8 cellular contexts compared by ENCODE assay signal in genomic region chr1:37752583-37753471, GRCh38. TPM values are rescaled to one million over a fixed set of nuclear protein-coding genes. Genes with fewer than 3 reads are reported as not detected.
DNase-seq lines count a peak whose midpoint lies in the region; ATAC-seq, FAIRE-seq and TF ChIP-seq lines count a peak whose summit lies in the region.

No MANE protein-coding gene starts in this region.

- no peak overlapping the region for H3K4me3 ChIP-seq in foreskin fibroblast (ENCODE audit: low read depth in 1 of 2, low read length in 2 of 2)
- H3K4me3 ChIP-seq in parathyroid adenoma (ENCODE audit: low read depth, low read length) = no peak overlapping the region

- H3K79me2 ChIP-seq in parathyroid adenoma = no peaks in the 10 kb centered on the region

- H3K9me3 ChIP-seq in parathyroid adenoma (ENCODE audit: control insufficient read depth, low read length) = no peaks in the 10 kb centered on the region

- ATAC-seq in WTC11 (peak; percentile 73), GM19397 (IDR thresholded peaks at IDR 0.05; ENCODE audit: unreplicated experiment) (no peak)

- peaks cover 2% of the 10 kb centered on the region for H3K4me1 ChIP-seq in parathyroid adenoma

- peak overlapping the region; percentile 81 for H3K4me3 Mint-ChIP-seq in Calu3 (ENCODE audit: low read depth, unreplicated experiment)
- peak overlapping the region; percentile 24; the same call in 1 of the 2 replicates for H3K4me3 Mint-ChIP-seq in HFFc6
- peak overlapping the region; percentile 73 for H3K4me3 Mint-ChIP-seq in WTC11

- H3K27ac Mint-ChIP-seq in Calu3 (ENCODE audit: unreplicated experiment) (peak overlapping the region; percentile 50), HFFc6 (no peak overlapping the region), WTC11 (no peak overlapping the region)

- POLR2A ChIA-PET in WTC11 (lab: Charles Lee) = no interaction called here

- TF ChIP-seq CTCF in Calu3 (IDR thresholded peaks at IDR 0.05; ENCODE audit: unreplicated experiment) (no peak), HFFc6 (IDR thresholded peaks at IDR 0.05) (no peak), WTC11 (IDR thresholded peaks at IDR 0.05) (no peak), foreskin fibroblast (IDR thresholded peaks at IDR 0.05; ENCODE audit: low read depth, low read length) (no peak), parathyroid adenoma (IDR thresholded peaks at IDR 0.05) (no peak)

- H3K36me3 Mint-ChIP-seq in Calu3 (ENCODE audit: insufficient read depth, unreplicated experiment) (peaks cover 22% of the 10 kb centered on the region), HFFc6 (ENCODE audit: low read depth) (no peaks in the 10 kb centered on the region), WTC11 (no peaks in the 10 kb centered on the region)

- H3K36me3 ChIP-seq in parathyroid adenoma (ENCODE audit: control insufficient read depth, insufficient read depth, low read length) = no peaks in the 10 kb centered on the region

- H3K4me1 Mint-ChIP-seq in Calu3 (ENCODE audit: low read depth, unreplicated experiment) = no peaks in the 10 kb centered on the region
- no peaks in the 10 kb centered on the region for H3K4me1 Mint-ChIP-seq in HFFc6 (ENCODE audit: low read depth)
- peaks cover 2% of the 10 kb centered on the region; the same call in 1 of the 2 replicates for H3K4me1 Mint-ChIP-seq in WTC11

- H3K9me3 Mint-ChIP-seq in Calu3 (ENCODE audit: low read depth, unreplicated experiment) = no peaks in the 10 kb centered on the region
- no peaks in the 10 kb centered on the region for H3K9me3 Mint-ChIP-seq in HFFc6
- H3K9me3 Mint-ChIP-seq in WTC11 = no peaks in the 10 kb centered on the region

- no peak for FAIRE-seq in RCC 7860 (lab: Jason Lieb, UNC)

- CTCF ChIA-PET in Calu3 (lab: Charles Lee) (no interaction called here), WTC11 (lab: Charles Lee) (no interaction called here)

- H3K9ac ChIP-seq in parathyroid adenoma = no peak overlapping the region

- peak overlapping the region; percentile 73 for H2AFZ ChIP-seq in parathyroid adenoma

- no TSS peak for BruUV-seq in Calu3 (replicated peaks; lab: Mats Ljungman, UMichigan)

- H3K27ac ChIP-seq in parathyroid adenoma = no peak overlapping the region

- H3K27me3 ChIP-seq in parathyroid adenoma (ENCODE audit: control insufficient read depth, insufficient read depth, low read length) = no peaks in the 10 kb centered on the region

- intact Hi-C loops in Calu3 (cut with micrococcal nuclease; ENCODE audit: unreplicated experiment) = no loop called here

- peak overlapping the region; percentile 44 for H3K4me2 ChIP-seq in parathyroid adenoma (ENCODE audit: low read length)

- H3K27me3 Mint-ChIP-seq in Calu3 (ENCODE audit: unreplicated experiment) = no peaks in the 10 kb centered on the region
- peaks cover 35% of the 10 kb centered on the region for H3K27me3 Mint-ChIP-seq in HFFc6 (ENCODE audit: insufficient read depth)
- peaks cover 34% of the 10 kb centered on the region for H3K27me3 Mint-ChIP-seq in WTC11 (ENCODE audit: low read depth)

- DNase-seq in Calu3 (peak; percentile 74), HFFc6 (no peak), WTC11 (ENCODE audit: low spot score) (peak; percentile 62), foreskin fibroblast (peak; percentile 10 to 39), RCC 7860 (ENCODE audit: low spot score) (no peak), NCI-H187 treated with DMSO at 0.1 percent for 48 hours (lab: John Stamatoyannopoulos, UW) (no peak)

TF ChIP-seq in WTC11, 78 proteins besides CTCF, POLR2A, EP300 and RAD21 (continues in another document):
- TF ChIP-seq, protein P1, sequence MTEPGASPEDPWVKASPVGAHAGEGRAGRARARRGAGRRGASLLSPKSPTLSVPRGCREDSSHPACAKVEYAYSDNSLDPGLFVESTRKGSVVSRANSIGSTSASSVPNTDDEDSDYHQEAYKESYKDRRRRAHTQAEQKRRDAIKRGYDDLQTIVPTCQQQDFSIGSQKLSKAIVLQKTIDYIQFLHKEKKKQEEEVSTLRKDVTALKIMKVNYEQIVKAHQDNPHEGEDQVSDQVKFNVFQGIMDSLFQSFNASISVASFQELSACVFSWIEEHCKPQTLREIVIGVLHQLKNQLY (CRISPR knock-in tag; IDR thresholded peaks at IDR 0.05) = no peak
- TF ChIP-seq, protein P2, sequence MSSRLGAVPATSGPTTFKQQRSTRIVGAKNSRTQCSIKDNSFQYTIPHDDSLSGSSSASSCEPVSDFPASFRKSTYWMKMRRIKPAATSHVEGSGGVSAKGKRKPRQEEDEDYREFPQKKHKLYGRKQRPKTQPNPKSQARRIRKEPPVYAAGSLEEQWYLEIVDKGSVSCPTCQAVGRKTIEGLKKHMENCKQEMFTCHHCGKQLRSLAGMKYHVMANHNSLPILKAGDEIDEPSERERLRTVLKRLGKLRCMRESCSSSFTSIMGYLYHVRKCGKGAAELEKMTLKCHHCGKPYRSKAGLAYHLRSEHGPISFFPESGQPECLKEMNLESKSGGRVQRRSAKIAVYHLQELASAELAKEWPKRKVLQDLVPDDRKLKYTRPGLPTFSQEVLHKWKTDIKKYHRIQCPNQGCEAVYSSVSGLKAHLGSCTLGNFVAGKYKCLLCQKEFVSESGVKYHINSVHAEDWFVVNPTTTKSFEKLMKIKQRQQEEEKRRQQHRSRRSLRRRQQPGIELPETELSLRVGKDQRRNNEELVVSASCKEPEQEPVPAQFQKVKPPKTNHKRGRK (CRISPR knock-in tag; IDR thresholded peaks at IDR 0.05; ENCODE audit: borderline replicate concordance) = no peak
- TF ChIP-seq NR2C2 (CRISPR knock-in tag; IDR thresholded peaks at IDR 0.05) (no peak), ESRRA (CRISPR knock-in tag; IDR thresholded peaks at IDR 0.05; ENCODE audit: borderline replicate concordance) (no peak), ZNF532 (CRISPR knock-in tag; IDR thresholded peaks at IDR 0.05; ENCODE audit: borderline replicate concordance) (no peak)
- TF ChIP-seq, protein P3, sequence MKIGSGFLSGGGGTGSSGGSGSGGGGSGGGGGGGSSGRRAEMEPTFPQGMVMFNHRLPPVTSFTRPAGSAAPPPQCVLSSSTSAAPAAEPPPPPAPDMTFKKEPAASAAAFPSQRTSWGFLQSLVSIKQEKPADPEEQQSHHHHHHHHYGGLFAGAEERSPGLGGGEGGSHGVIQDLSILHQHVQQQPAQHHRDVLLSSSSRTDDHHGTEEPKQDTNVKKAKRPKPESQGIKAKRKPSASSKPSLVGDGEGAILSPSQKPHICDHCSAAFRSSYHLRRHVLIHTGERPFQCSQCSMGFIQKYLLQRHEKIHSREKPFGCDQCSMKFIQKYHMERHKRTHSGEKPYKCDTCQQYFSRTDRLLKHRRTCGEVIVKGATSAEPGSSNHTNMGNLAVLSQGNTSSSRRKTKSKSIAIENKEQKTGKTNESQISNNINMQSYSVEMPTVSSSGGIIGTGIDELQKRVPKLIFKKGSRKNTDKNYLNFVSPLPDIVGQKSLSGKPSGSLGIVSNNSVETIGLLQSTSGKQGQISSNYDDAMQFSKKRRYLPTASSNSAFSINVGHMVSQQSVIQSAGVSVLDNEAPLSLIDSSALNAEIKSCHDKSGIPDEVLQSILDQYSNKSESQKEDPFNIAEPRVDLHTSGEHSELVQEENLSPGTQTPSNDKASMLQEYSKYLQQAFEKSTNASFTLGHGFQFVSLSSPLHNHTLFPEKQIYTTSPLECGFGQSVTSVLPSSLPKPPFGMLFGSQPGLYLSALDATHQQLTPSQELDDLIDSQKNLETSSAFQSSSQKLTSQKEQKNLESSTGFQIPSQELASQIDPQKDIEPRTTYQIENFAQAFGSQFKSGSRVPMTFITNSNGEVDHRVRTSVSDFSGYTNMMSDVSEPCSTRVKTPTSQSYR (CRISPR knock-in tag; IDR thresholded peaks at IDR 0.05) = no peak

RNA-seq across cellular contexts. Expression of gene EPHA10, which starts 12.1 kb away (rescaled TPM):
- 7.8 and 10.7 TPM in 2 replicates for total RNA-seq in Calu3 (2022)
- not detected for total RNA-seq in HFFc6 (2021; fragmentation: NEBNext Ultra II Directional; extraction: Animal tissue kit (Norgen Biotek cat#: 25700))
- 1.3 to 1.5 TPM (median 1.3 TPM) in 3 replicates for total RNA-seq in WTC11 (2021)

RNA-seq across cellular contexts. Expression of gene MANEAL, which starts 40.8 kb away (rescaled TPM):
- total RNA-seq in Calu3 (2022) (28.1 and 28.6 TPM in 2 replicates), WTC11 (2021) (4.2 to 6.4 TPM (median 5.9 TPM) in 3 replicates)
- total RNA-seq in HFFc6 (2021; fragmentation: NEBNext Ultra II Directional; extraction: Animal tissue kit (Norgen Biotek cat#: 25700)) = 10 to 100 TPM in 3 of 6 experiments, 1 to 10 TPM in 3; 9.5 to 11.1 (median 9.9) TPM

RNA-seq across cellular contexts. Expression of gene C1orf122, which starts 54.8 kb away (rescaled TPM):
- total RNA-seq in Calu3 (2022) = 41.3 and 43.6 TPM in 2 replicates
- 10 to 100 TPM; 60.6 to 97.1 (median 68.2) TPM for total RNA-seq in HFFc6 (2021; fragmentation: NEBNext Ultra II Directional; extraction: Animal tissue kit (Norgen Biotek cat#: 25700))
- 42.5 to 50.7 TPM (median 45.9 TPM) in 3 replicates for total RNA-seq in WTC11 (2021)

RNA-seq across cellular contexts. Expression of gene YRDC, which starts 55.2 kb away (rescaled TPM):
- total RNA-seq in Calu3 (2022) (18.6 and 18.8 TPM in 2 replicates), WTC11 (2021) (20.1 to 24.6 TPM (median 22.7 TPM) in 3 replicates)
- 10 to 100 TPM; 17.5 to 22.7 (median 20.4) TPM for total RNA-seq in HFFc6 (2021; fragmentation: NEBNext Ultra II Directional; extraction: Animal tissue kit (Norgen Biotek cat#: 25700))

Comparison
In these comparisons a context has a peak if more than half of its experiments do, and no peak if none do; other contexts are left out.
1. DNase-seq: peak in Calu3 (single experiment), WTC11 (single experiment) and foreskin fibroblast (2 of 2); none in HFFc6 (single experiment), RCC 7860 (single experiment) and NCI-H187 treated with DMSO at 0.1 percent for 48 hours (single experiment).
2. H3K4me3 Mint-ChIP-seq: peak in every context shown above with its lines; median percentile 81 in Calu3; 73 in WTC11; 24 in HFFc6.